ENCODE assay signal across 1 cellular context in the genomic region with DNA sequence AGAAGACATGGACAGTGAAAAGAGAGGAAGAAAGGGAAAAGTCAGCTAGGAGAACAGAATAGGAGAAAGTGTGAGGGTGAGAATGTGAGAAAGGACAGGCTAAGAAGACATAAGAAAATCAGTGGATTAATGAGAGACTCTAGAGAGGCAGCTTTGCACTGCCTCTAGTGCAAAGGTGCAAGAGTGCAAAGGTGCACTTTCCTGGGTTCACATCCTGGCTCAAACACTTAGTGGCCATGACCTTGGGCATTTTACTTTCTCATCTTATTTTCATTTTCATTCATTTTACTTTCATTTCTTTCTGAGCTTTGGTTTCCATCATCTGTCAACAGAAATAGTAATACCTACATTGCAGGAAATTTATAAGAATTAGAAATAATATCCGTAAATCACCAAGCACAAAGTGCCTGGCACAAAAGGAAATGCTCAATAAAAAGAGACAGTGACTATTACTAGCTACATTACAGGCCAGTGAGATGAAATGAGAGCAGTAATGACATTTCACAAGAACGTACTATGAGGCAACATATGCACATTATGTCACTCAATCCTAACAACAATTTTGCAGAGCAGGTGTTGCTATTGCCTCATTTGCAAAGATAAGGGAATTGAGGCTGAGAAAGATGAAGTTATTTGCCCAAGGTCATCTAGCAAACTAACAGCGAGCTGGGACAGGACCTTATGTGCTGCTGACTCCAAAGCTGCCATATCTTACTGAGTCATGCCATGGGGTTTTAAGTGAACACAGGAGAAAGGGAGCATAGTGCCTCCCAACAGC.
TF ChIP-seq lines count a peak whose summit lies in the region.

No MANE protein-coding gene starts in this region.

TF ChIP-seq in K562, 482 proteins besides CTCF, POLR2A, EP300 and RAD21 (continued from another document):
- TF ChIP-seq, protein P1, sequence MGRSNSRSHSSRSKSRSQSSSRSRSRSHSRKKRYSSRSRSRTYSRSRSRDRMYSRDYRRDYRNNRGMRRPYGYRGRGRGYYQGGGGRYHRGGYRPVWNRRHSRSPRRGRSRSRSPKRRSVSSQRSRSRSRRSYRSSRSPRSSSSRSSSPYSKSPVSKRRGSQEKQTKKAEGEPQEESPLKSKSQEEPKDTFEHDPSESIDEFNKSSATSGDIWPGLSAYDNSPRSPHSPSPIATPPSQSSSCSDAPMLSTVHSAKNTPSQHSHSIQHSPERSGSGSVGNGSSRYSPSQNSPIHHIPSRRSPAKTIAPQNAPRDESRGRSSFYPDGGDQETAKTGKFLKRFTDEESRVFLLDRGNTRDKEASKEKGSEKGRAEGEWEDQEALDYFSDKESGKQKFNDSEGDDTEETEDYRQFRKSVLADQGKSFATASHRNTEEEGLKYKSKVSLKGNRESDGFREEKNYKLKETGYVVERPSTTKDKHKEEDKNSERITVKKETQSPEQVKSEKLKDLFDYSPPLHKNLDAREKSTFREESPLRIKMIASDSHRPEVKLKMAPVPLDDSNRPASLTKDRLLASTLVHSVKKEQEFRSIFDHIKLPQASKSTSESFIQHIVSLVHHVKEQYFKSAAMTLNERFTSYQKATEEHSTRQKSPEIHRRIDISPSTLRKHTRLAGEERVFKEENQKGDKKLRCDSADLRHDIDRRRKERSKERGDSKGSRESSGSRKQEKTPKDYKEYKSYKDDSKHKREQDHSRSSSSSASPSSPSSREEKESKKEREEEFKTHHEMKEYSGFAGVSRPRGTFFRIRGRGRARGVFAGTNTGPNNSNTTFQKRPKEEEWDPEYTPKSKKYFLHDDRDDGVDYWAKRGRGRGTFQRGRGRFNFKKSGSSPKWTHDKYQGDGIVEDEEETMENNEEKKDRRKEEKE (IDR thresholded peaks at IDR 0.05; ENCODE audit: borderline replicate concordance in 1 of 2, control insufficient read depth in 1 of 2, low read depth in 2 of 2, low read length in 1 of 2): no peak
- TF ChIP-seq NCOA1 (IDR thresholded peaks at IDR 0.05; ENCODE audit: low read depth) (no peak), ASH1L (IDR thresholded peaks at IDR 0.05; ENCODE audit: borderline replicate concordance, low read depth, partially characterized antibody) (no peak), HMG20A (CRISPR knock-in tag; conservative IDR thresholded peaks at IDR 0.05) (no peak), ZBED1 (IDR thresholded peaks at IDR 0.05) (no peak), RBM34 (IDR thresholded peaks at IDR 0.05; ENCODE audit: borderline replicate concordance, insufficient read depth, low read length) (no peak)
